8 cellular contexts compared by ENCODE assay signal in genomic region chr1:47231314-47232186, GRCh38. TPM values are rescaled to one million over a fixed set of nuclear protein-coding genes. Genes with fewer than 3 reads are reported as not detected.
DNase-seq lines count a peak whose midpoint lies in the region; ATAC-seq and TF ChIP-seq lines count a peak whose summit lies in the region.

No MANE protein-coding gene starts in this region.

- peaks cover under 1 to 2% of the 10 kb centered on the region in 2 donors for H3K9me3 ChIP-seq in neuronal stem cell (replicated peaks in 1 of 2; ENCODE audit: control insufficient read depth in 2 of 2, insufficient read depth in 1 of 2, low read depth in 1 of 2, low read length in 2 of 2)

- H3K4me3 ChIP-seq in foreskin fibroblast (ENCODE audit: low read depth in 1 of 2, low read length in 2 of 2) (no peak overlapping the region), neuronal stem cell (ENCODE audit: low read length in 2 of 2) (peak overlapping the region in 1 of 2 donors; percentile 52)

- H3K4me1 ChIP-seq in neuronal stem cell (ENCODE audit: control insufficient read depth in 2 of 2, insufficient read depth in 1 of 2, low read depth in 1 of 2, low read length in 2 of 2): peaks cover 2 to 6% of the 10 kb centered on the region in 2 donors

- no peak overlapping the region for H4K91ac ChIP-seq in neuronal stem cell (ENCODE audit: low read depth, low read length, poor library complexity)

- no peak overlapping the region for H2BK12ac ChIP-seq in neuronal stem cell (ENCODE audit: low read length)

- H3K4me2 ChIP-seq in neuronal stem cell (ENCODE audit: insufficient read depth, low read length, poor library complexity, severe bottlenecking): peak overlapping the region; percentile 41

- no peak for TF ChIP-seq CTCF in foreskin fibroblast (IDR thresholded peaks at IDR 0.05; ENCODE audit: low read depth, low read length)

- H2AFZ ChIP-seq in neuronal stem cell (ENCODE audit: low read length): peak overlapping the region; percentile 45

- H2BK15ac ChIP-seq in neuronal stem cell (ENCODE audit: low read length): no peak overlapping the region

- no peak overlapping the region for H3K9ac ChIP-seq in neuronal stem cell (ENCODE audit: low read depth, low read length, poor library complexity)

- H4K8ac ChIP-seq in neuronal stem cell (ENCODE audit: low read depth, low read length): no peak overlapping the region

- H2BK120ac ChIP-seq in neuronal stem cell (ENCODE audit: low read depth, low read length): no peak overlapping the region

- peak overlapping the region; percentile 58 for H3K18ac ChIP-seq in neuronal stem cell (ENCODE audit: low read length)

- peaks cover 54 to 98% (median 96%) of the 10 kb centered on the region in 3 experiments for H3K27me3 ChIP-seq in neuronal stem cell (ENCODE audit: control insufficient read depth in 3 of 3, insufficient read depth in 3 of 3, low read depth in 1 of 3, low read length in 3 of 3)

- DNase-seq in stimulated activated CD4-positive, alpha-beta T cell treated with anti-CD3 and anti-CD28 coated beads, Interleukin-2, amount 100 ng/mL, for 24 hours: peak; percentile 14 to 31
- no peak for DNase-seq in stimulated activated CD4-positive, alpha-beta T cell treated with anti-CD3 and anti-CD28 coated beads, Interleukin-12 subunit alpha, Interleukin-12 subunit beta, amount 100 ng/mL, for 4 hours
- peak; percentile 66 for DNase-seq in activated CD8-positive, alpha-beta memory T cell treated with anti-CD3 and anti-CD28 coated beads, Interleukin-2, amount 50 U/mL, for 48 hours
- DNase-seq in foreskin fibroblast: peak; percentile 14 to 52
- no peak for DNase-seq in neuronal stem cell (ENCODE audit: low spot score)
- DNase-seq in SW 1271 (lab: John Stamatoyannopoulos, UW): no peak

- H3K79me1 ChIP-seq in neuronal stem cell (ENCODE audit: low read depth, low read length): no peaks in the 10 kb centered on the region

- H3K23ac ChIP-seq in neuronal stem cell (ENCODE audit: low read depth, low read length, poor library complexity): peak overlapping the region; percentile 76

- no peak overlapping the region for H2BK5ac ChIP-seq in neuronal stem cell (ENCODE audit: low read length)

- ATAC-seq in HG02588 (IDR thresholded peaks at IDR 0.05; ENCODE audit: unreplicated experiment) (no peak), GM19351 (IDR thresholded peaks at IDR 0.05; ENCODE audit: unreplicated experiment) (no peak)

- H2AK5ac ChIP-seq in neuronal stem cell (ENCODE audit: low read depth, low read length): peak overlapping the region; percentile 85

- H3K27ac ChIP-seq in neuronal stem cell (replicated peaks; ENCODE audit: low read length): no peak overlapping the region

- no CpG with 5 or more reads among the region's 60 CpGs for WGBS in neuronal stem cell (ENCODE audit: extremely low coverage in 2 of 2, insufficient read length in 2 of 2, insufficient replicate concordance in 1 of 2), 2 donors

- no peaks in the 10 kb centered on the region for H3K36me3 ChIP-seq in neuronal stem cell (replicated peaks in 1 of 2; ENCODE audit: control insufficient read depth in 2 of 2, insufficient read depth in 2 of 2, low read length in 2 of 2)

- H3K4ac ChIP-seq in neuronal stem cell (ENCODE audit: low read length): no peak overlapping the region

- H3K14ac ChIP-seq in neuronal stem cell (ENCODE audit: low read length): no peak overlapping the region

RNA-seq across cellular contexts. Expression of gene TAL1, which starts 0.5 kb away (rescaled TPM):
- 0.03 TPM for polyA plus RNA-seq in neuronal stem cell (2013, experiment 1 of 2)
- 0.01 TPM for polyA plus RNA-seq in neuronal stem cell (2013, experiment 2 of 2)

RNA-seq across cellular contexts. Expression of gene PDZK1IP1, which starts 41.7 kb away (rescaled TPM):
- polyA plus RNA-seq in neuronal stem cell (2013, experiment 1 of 2): not detected
- not detected for polyA plus RNA-seq in neuronal stem cell (2013, experiment 2 of 2)

Comparison
In these comparisons a context has a peak if more than half of its experiments do, and no peak if none do; other contexts are left out.
1. DNase-seq: peak in stimulated activated CD4-positive, alpha-beta T cell treated with anti-CD3 and anti-CD28 coated beads, Interleukin-2, amount 100 ng/mL, for 24 hours (2 of 2), activated CD8-positive, alpha-beta memory T cell treated with anti-CD3 and anti-CD28 coated beads, Interleukin-2, amount 50 U/mL, for 48 hours (single experiment) and foreskin fibroblast (2 of 2); none in stimulated activated CD4-positive, alpha-beta T cell treated with anti-CD3 and anti-CD28 coated beads, Interleukin-12 subunit alpha, Interleukin-12 subunit beta, amount 100 ng/mL, for 4 hours (single experiment), neuronal stem cell (single experiment) and SW 1271 (0 of 2).